In genomic region chrX:47502591-47503222, GRCh38 we compare ENCODE assay signal across 13 cellular contexts. TPM values are rescaled to one million over a fixed set of nuclear protein-coding genes. Genes with fewer than 3 reads are reported as not detected.
DNase-seq lines count a peak whose midpoint lies in the region; ATAC-seq, FAIRE-seq and TF ChIP-seq lines count a peak whose summit lies in the region.
"Had no signal": no experiment of that assay in that cellular context is flagged by ENCODE, and none has a peak within 500 bp of the region (broad histone marks: within the 10 kb centered on the region; RNA-seq: fewer than 3 reads in every experiment).

No MANE protein-coding gene starts in this region.

- 70% methylated on average over 4 of the region's 5 CpGs; no CpG with 5 or more reads in 1 of the 2 experiments for WGBS in H1 (ENCODE audit: extremely low coverage in 1 of 2, insufficient coverage in 1 of 2, insufficient read length in 1 of 2, insufficient replicate concordance in 2 of 2, low coverage in 1 of 2, low lambda C conversion rate in 2 of 2, missing lambda C conversion rate in 1 of 2), 2 experiments

- no peak overlapping the region for H3K4me3 ChIP-seq in H1 (ENCODE audit: extremely low read depth in 1 of 4, insufficient read depth in 2 of 4, low read depth in 3 of 4, low read length in 4 of 4)

- H2BK12ac ChIP-seq in H1 (ENCODE audit: low read depth, low read length) = no peak overlapping the region

- H2AFZ ChIP-seq in H1 (ENCODE audit: low read length) = no peak overlapping the region

- FAIRE-seq in H1 (lab: Jason Lieb, UNC) (no peak), HTR-8/SVneo (lab: Jason Lieb, UNC) (no peak)

- H3K36me3 ChIP-seq in H1 (ENCODE audit: control insufficient read depth in 2 of 4, insufficient read depth in 4 of 4, low read length in 3 of 4) = no peaks in the 10 kb centered on the region

- no peak overlapping the region for H2BK15ac ChIP-seq in H1 (ENCODE audit: low read length)

- no peaks in the 10 kb centered on the region for H3K4me1 Mint-ChIP-seq in T-helper 2 cell treated with Interferon-gamma antibody and Interleukin-4, amounts not matched to agents 5 μg/mL and 100 μg/mL, for 36 hours (ENCODE audit: low read depth)
- H3K4me1 Mint-ChIP-seq: stimulated activated naive CD8-positive, alpha-beta T cell treated with anti-CD3 and anti-CD28 coated beads, Interleukin-15, amount 100 ng/mL, for 72 hours had no signal

- TF ChIP-seq EP300 in H1 (IDR thresholded peaks at IDR 0.05; ENCODE audit: borderline replicate concordance in 1 of 2, low read depth in 2 of 2, low read length in 2 of 2) = no peak

- no peak overlapping the region for H2BK20ac ChIP-seq in H1 (ENCODE audit: low read length)

- no peak overlapping the region for H4K8ac ChIP-seq in H1 (ENCODE audit: extremely low read depth, insufficient read depth, low read length)

- no peak for TF ChIP-seq RAD21 in H1 (IDR thresholded peaks at IDR 0.05 in 1 of 2, conservative IDR thresholded peaks at IDR 0.05 in 1 of 2; ENCODE audit: low read depth in 2 of 2, low read length in 2 of 2)

- H2BK5ac ChIP-seq in H1 (ENCODE audit: low read depth, low read length) = no peak overlapping the region

- CTCF ChIA-PET in H1 (lab: Charles Lee; ENCODE audit: partially characterized antibody) = interaction anchor here (0.6 to 4.6 kb wide), 3 partner anchors 19 to 1057 kb away, joined by 3 to 33 read pairs (median 3); no protein-coding TSS in a partner anchor

- no peak overlapping the region for H3K27ac ChIP-seq in H1 (ENCODE audit: low read depth, low read length)

- no peaks in the 10 kb centered on the region for H4K20me1 ChIP-seq in H1 (replicated peaks in 1 of 2; ENCODE audit: control insufficient read depth in 1 of 2, insufficient read depth in 2 of 2, low read length in 2 of 2)

- H2BK120ac ChIP-seq in H1 (replicated peaks; ENCODE audit: low read depth, low read length) = no peak overlapping the region

- H2AK5ac ChIP-seq in H1 (ENCODE audit: low read depth, low read length) = no peak overlapping the region

- H3K4me3 Mint-ChIP-seq in T-helper 2 cell treated with Interferon-gamma antibody and Interleukin-4, amounts not matched to agents 5 μg/mL and 100 μg/mL, for 36 hours = no peak overlapping the region
- H3K4me3 Mint-ChIP-seq: activated T-cell treated with anti-CD3 and anti-CD28 coated beads, Interleukin-2, amount 50 U/mL, for 24 hours; CD14-positive monocyte; stimulated activated naive CD8-positive, alpha-beta T cell treated with anti-CD3 and anti-CD28 coated beads, Interleukin-15, amount 100 ng/mL, for 72 hours had no signal

- H3K79me2 ChIP-seq in H1 (ENCODE audit: control insufficient read depth in 1 of 2, insufficient read depth in 2 of 2, low read length in 2 of 2) = no peaks in the 10 kb centered on the region

- H4K91ac ChIP-seq in H1 (replicated peaks; ENCODE audit: insufficient read length, low read length) = no peak overlapping the region

- H3K23me2 ChIP-seq in H1 (ENCODE audit: low read depth, low read length) = no peaks in the 10 kb centered on the region

- DNase-seq in GM03348 (ENCODE audit: low spot score) = peak; percentile 50
- peak; percentile 71 for DNase-seq in NCI-H345 (lab: John Stamatoyannopoulos, UW)
- DNase-seq in H1 (ENCODE audit: low read depth in 1 of 2, low spot score in 2 of 2) = no peak
- DNase-seq in omental fat pad (ENCODE audit: low spot score) = no peak
- DNase-seq in NK-92 (lab: John Stamatoyannopoulos, UW; ENCODE audit: unreplicated experiment) = no peak
- DNase-seq in NK-92 treated with Interleukin-12 subunit alpha and Interleukin-12 subunit beta, amount 100 ng/mL, for 24 hours (lab: John Stamatoyannopoulos, UW) = no peak
- DNase-seq in HTR-8/SVneo (ENCODE audit: insufficient read length, low spot score) = no peak
- no peak for DNase-seq in T-helper 2 cell treated with Interferon-gamma antibody and Interleukin-4, amounts not matched to agents 5 μg/mL and 100 μg/mL, for 36 hours (ENCODE audit: low spot score)
- DNase-seq: activated T-cell treated with anti-CD3 and anti-CD28 coated beads, Interleukin-2, amount 50 U/mL, for 24 hours; Kasumi-1; SK-N-SH; stimulated activated naive CD8-positive, alpha-beta T cell treated with anti-CD3 and anti-CD28 coated beads, Interleukin-15, amount 100 ng/mL, for 72 hours had no signal

- POLR2A ChIA-PET in H1 (lab: Charles Lee; ENCODE audit: partially characterized antibody) = no interaction called here

- no peak overlapping the region for H3K56ac ChIP-seq in H1 (replicated peaks; ENCODE audit: insufficient read length, low read depth, low read length)

- peak overlapping the region in 1 of 2 experiments; percentile 2; a peak in 1 of 4 replicates for H3K4me2 ChIP-seq in H1 (ENCODE audit: insufficient read depth in 1 of 2, low read depth in 2 of 2, low read length in 2 of 2)
- H3K4me2 ChIP-seq: SK-N-SH had no signal

- H3K27me3 ChIP-seq in H1 (replicated peaks in 1 of 4; ENCODE audit: control insufficient read depth in 3 of 4, extremely low read depth in 1 of 4, insufficient read depth in 3 of 4, low read length in 3 of 4) = no peaks in the 10 kb centered on the region

- no peak for TF ChIP-seq POLR2A in H1 (IDR thresholded peaks at IDR 0.05; ENCODE audit: control extremely low read depth in 1 of 2, low read depth in 2 of 2, low read length in 2 of 2)

- no peak overlapping the region for H3K14ac ChIP-seq in H1 (ENCODE audit: insufficient read length)

- no peak overlapping the region for H3K27ac Mint-ChIP-seq in T-helper 2 cell treated with Interferon-gamma antibody and Interleukin-4, amounts not matched to agents 5 μg/mL and 100 μg/mL, for 36 hours
- H3K27ac Mint-ChIP-seq: activated T-cell treated with anti-CD3 and anti-CD28 coated beads, Interleukin-2, amount 50 U/mL, for 24 hours; CD14-positive monocyte had no signal

- H3K23ac ChIP-seq in H1 (ENCODE audit: insufficient read length) = no peak overlapping the region

- H3K9me3 Mint-ChIP-seq in T-helper 2 cell treated with Interferon-gamma antibody and Interleukin-4, amounts not matched to agents 5 μg/mL and 100 μg/mL, for 36 hours = no peaks in the 10 kb centered on the region
- H3K9me3 Mint-ChIP-seq: activated T-cell treated with anti-CD3 and anti-CD28 coated beads, Interleukin-2, amount 50 U/mL, for 24 hours; stimulated activated naive CD8-positive, alpha-beta T cell treated with anti-CD3 and anti-CD28 coated beads, Interleukin-15, amount 100 ng/mL, for 72 hours had no signal

- TF ChIP-seq CTCF in H1 (IDR thresholded peaks at IDR 0.05; ENCODE audit: control extremely low read depth in 1 of 3, insufficient read depth in 1 of 3, low read depth in 1 of 3, low read length in 3 of 3) = no peak
- no peak for TF ChIP-seq CTCF in omental fat pad (IDR thresholded peaks at IDR 0.05)

- H3K18ac ChIP-seq in H1 (ENCODE audit: extremely low read depth, low read length) = no peak overlapping the region

- H3K4me1 ChIP-seq in H1 (replicated peaks in 1 of 4; ENCODE audit: control insufficient read depth in 3 of 4, insufficient read depth in 4 of 4, low read length in 3 of 4) = peaks cover 0 to 12% (median 8%) of the 10 kb centered on the region in 4 experiments; a peak in 3 of 7 replicates

- no peak overlapping the region for H3K4ac ChIP-seq in H1 (replicated peaks; ENCODE audit: insufficient read length, low read depth, low read length)

- H3K79me1 ChIP-seq in H1 (ENCODE audit: low read depth, low read length) = no peaks in the 10 kb centered on the region

- peak; percentile 86 for ATAC-seq in omental fat pad (ENCODE audit: low FRiP score)
- ATAC-seq: stimulated activated naive CD8-positive, alpha-beta T cell treated with anti-CD3 and anti-CD28 coated beads, Interleukin-15, amount 100 ng/mL, for 72 hours had no signal

- H3K9me3 ChIP-seq in H1 (ENCODE audit: insufficient read depth in 2 of 2, low read depth in 1 of 2, low read length in 1 of 2) = no peaks in the 10 kb centered on the region
- H3K9me3 ChIP-seq: SK-N-SH had no signal

- no peak overlapping the region for H4K5ac ChIP-seq in H1 (ENCODE audit: insufficient read length, low read depth, low read length)

- peaks cover 2% of the 10 kb centered on the region for H3K27me3 Mint-ChIP-seq in T-helper 2 cell treated with Interferon-gamma antibody and Interleukin-4, amounts not matched to agents 5 μg/mL and 100 μg/mL, for 36 hours (ENCODE audit: low read depth)
- H3K27me3 Mint-ChIP-seq: stimulated activated naive CD8-positive, alpha-beta T cell treated with anti-CD3 and anti-CD28 coated beads, Interleukin-15, amount 100 ng/mL, for 72 hours had no signal

- H3K9ac ChIP-seq in H1 (replicated peaks in 1 of 4; ENCODE audit: extremely low read depth in 1 of 4, low read depth in 3 of 4, low read length in 3 of 4) = no peak overlapping the region
- H3K9ac ChIP-seq: SK-N-SH had no signal

- H3K36me3 Mint-ChIP-seq in T-helper 2 cell treated with Interferon-gamma antibody and Interleukin-4, amounts not matched to agents 5 μg/mL and 100 μg/mL, for 36 hours (ENCODE audit: low read depth) = no peaks in the 10 kb centered on the region
- H3K36me3 Mint-ChIP-seq: CD14-positive monocyte had no signal

TF ChIP-seq in H1, 55 proteins besides CTCF, POLR2A, EP300 and RAD21:
- TF ChIP-seq TCF12 (IDR thresholded peaks at IDR 0.05; ENCODE audit: low read depth, low read length) (0 out of 2 replicates have a peak, but pooled peaks have one; percentile 15), MAFK (IDR thresholded peaks at IDR 0.05; ENCODE audit: low read depth, low read length) (no peak)

RNA-seq across cellular contexts. Expression of gene ZNF41, which starts 19.7 kb away (rescaled TPM):
- total RNA-seq in H1 (2021; fragmentation: NEBNext Ultra II Directional; extraction: Animal tissue kit (Norgen Biotek cat#: 25700)) = 4.5 and 5.3 TPM in 2 replicates
- 1.2 and 1.8 TPM in 2 replicates for polyA plus RNA-seq in H1 (2011; rRNA removed)
- polyA plus RNA-seq in H1 (2011; cell fraction: cytosol; rRNA removed) = 2.3 TPM
- polyA plus RNA-seq in H1 (2011; cell fraction: nucleus; rRNA removed) = 2.8 TPM
- polyA plus RNA-seq in H1 (2012, experiment 1 of 2) = 2.6 to 3.5 TPM (median 2.9 TPM) in 4 replicates
- 0.14 TPM for polyA plus RNA-seq in H1 (2012, experiment 2 of 2)
- 3.2 TPM for polyA plus RNA-seq in H1 (2013, experiment 1 of 2)
- 3.1 TPM for polyA plus RNA-seq in H1 (2013, experiment 2 of 2)
- 6.2 and 7.1 TPM in 2 replicates for polyA minus RNA-seq in H1 (2011; rRNA and poly(A)+ RNA removed)
- polyA minus RNA-seq in H1 (2011; cell fraction: cytosol; rRNA and poly(A)+ RNA removed) = 3.1 TPM
- 5.7 TPM for polyA minus RNA-seq in H1 (2011; cell fraction: nucleus; rRNA and poly(A)+ RNA removed)
- 10 to 100 TPM in 1 of 4 donors, 1 to 10 TPM in 3; 6.6 to 13.6 (median 8.8) TPM for total RNA-seq in omental fat pad

RNA-seq across cellular contexts. Expression of gene ARAF, which starts 58.3 kb away (rescaled TPM):
- total RNA-seq in H1 (2021; fragmentation: NEBNext Ultra II Directional; extraction: Animal tissue kit (Norgen Biotek cat#: 25700)) = 45.2 and 48.3 TPM in 2 replicates
- 39.0 and 56.8 TPM in 2 replicates for polyA plus RNA-seq in H1 (2011; rRNA removed)
- 32.0 TPM for polyA plus RNA-seq in H1 (2011; cell fraction: cytosol; rRNA removed)
- 111 TPM for polyA plus RNA-seq in H1 (2011; cell fraction: nucleus; rRNA removed)
- polyA plus RNA-seq in H1 (2012, experiment 1 of 2) = 25.7 to 47.0 TPM (median 43.2 TPM) in 4 replicates
- 37.8 TPM for polyA plus RNA-seq in H1 (2012, experiment 2 of 2)
- 34.6 TPM for polyA plus RNA-seq in H1 (2013, experiment 1 of 2)
- polyA plus RNA-seq in H1 (2013, experiment 2 of 2) = 37.9 TPM
- polyA minus RNA-seq in H1 (2011; rRNA and poly(A)+ RNA removed) = 75.5 and 77.0 TPM in 2 replicates
- 21.1 TPM for polyA minus RNA-seq in H1 (2011; cell fraction: cytosol; rRNA and poly(A)+ RNA removed)
- 27.7 TPM for polyA minus RNA-seq in H1 (2011; cell fraction: nucleus; rRNA and poly(A)+ RNA removed)
- total RNA-seq in omental fat pad = 10 to 100 TPM; 31.2 to 43.8 (median 38.9) TPM

Comparison
In these comparisons a context has a peak if more than half of its experiments do, and no peak if none do; other contexts are left out.
1. DNase-seq: peak in GM03348 (single experiment) and NCI-H345 (single experiment); none in H1 (0 of 2), omental fat pad (single experiment), NK-92 (single experiment), NK-92 treated with Interleukin-12 subunit alpha and Interleukin-12 subunit beta, amount 100 ng/mL, for 24 hours (single experiment), HTR-8/SVneo (single experiment) and T-helper 2 cell treated with Interferon-gamma antibody and Interleukin-4, amounts not matched to agents 5 μg/mL and 100 μg/mL, for 36 hours (single experiment).